Comparison of ENCODE assay signal across 1 cellular context in the genomic region with DNA sequence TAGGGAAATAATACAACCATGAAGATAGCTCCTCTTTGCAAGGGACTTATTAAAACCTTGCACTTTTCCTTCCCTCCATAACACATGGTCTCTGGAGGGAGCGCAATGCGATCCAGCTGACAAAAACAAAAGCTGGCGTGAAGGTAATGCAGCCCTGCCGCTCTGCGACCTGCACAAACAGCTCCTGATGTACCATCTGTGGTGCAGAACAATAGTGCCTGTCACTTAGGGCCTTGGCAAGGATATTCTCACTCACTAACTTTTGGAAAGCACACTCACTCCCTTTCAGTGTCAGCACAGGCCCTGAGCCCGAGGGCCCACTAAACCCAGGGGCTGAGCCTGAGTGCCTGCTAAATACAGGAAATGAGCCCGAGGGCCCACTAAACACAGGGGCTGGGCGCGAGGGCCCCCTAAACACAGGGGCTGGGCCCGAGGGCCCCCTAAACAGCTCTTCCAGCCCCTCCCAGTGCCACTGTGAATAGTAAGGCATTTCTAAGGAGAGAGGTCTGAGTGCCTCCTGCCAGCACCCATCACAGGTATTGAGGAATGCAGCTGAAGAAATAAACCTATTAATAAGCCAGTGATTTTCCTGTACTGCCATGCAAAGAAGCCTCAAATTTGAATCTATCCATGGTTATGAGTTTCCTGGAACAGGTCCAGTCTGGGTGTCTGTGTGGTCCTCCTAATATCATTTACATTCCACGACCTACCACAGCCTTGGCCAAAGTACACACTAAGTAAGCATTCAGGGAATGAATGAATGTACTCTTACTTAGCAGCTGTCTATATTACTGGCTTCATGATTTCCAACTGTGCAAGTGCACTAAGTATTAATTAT.
TF ChIP-seq lines count a peak whose summit lies in the region.

No MANE protein-coding gene starts in this region.

TF ChIP-seq in HepG2, 621 proteins besides CTCF, POLR2A, EP300 and RAD21 (continued from another document):
- TF ChIP-seq FOXP1 (IDR thresholded peaks at IDR 0.05) (no peak), FOXP1 (CRISPR knock-in tag; IDR thresholded peaks at IDR 0.05) (peak; percentile 28; the same call in 1 of the 2 replicates), ZNF451 (CRISPR knock-in tag; IDR thresholded peaks at IDR 0.05) (no peak), RXRB (CRISPR knock-in tag; IDR thresholded peaks at IDR 0.05; ENCODE audit: borderline replicate concordance) (peak; percentile 40; the same call in 1 of the 2 replicates), FOXA1 (IDR thresholded peaks at IDR 0.05) (no peak), FOXA1 (CRISPR knock-in tag; IDR thresholded peaks at IDR 0.05) (peak; percentile 52), ZNF644 (CRISPR knock-in tag; IDR thresholded peaks at IDR 0.05; ENCODE audit: low read depth) (peak; percentile 65), ZSCAN9 (CRISPR knock-in tag; IDR thresholded peaks at IDR 0.05; ENCODE audit: borderline replicate concordance) (peak; percentile 60; the same call in 1 of the 2 replicates), CBX1 (IDR thresholded peaks at IDR 0.05; ENCODE audit: low read depth) (no peak), ARID5B (CRISPR knock-in tag; IDR thresholded peaks at IDR 0.05) (peak; percentile 72), XRCC5 (optimal IDR thresholded peaks at IDR 0.05; ENCODE audit: low read length) (no peak), HNF4G (IDR thresholded peaks at IDR 0.05; ENCODE audit: borderline replicate concordance, low read depth, low read length) (peak; percentile 53), HNF4G (CRISPR knock-in tag; IDR thresholded peaks at IDR 0.05; ENCODE audit: borderline replicate concordance, low read depth) (no peak), ZNF256 (CRISPR knock-in tag; conservative IDR thresholded peaks at IDR 0.05) (no peak), SOX5 (CRISPR knock-in tag; IDR thresholded peaks at IDR 0.05; ENCODE audit: borderline replicate concordance) (peak; percentile 43; the same call in 1 of the 2 replicates), SOX13 (IDR thresholded peaks at IDR 0.05) (no peak), SOX13 (CRISPR knock-in tag; conservative IDR thresholded peaks at IDR 0.05 in 1 of 2, IDR thresholded peaks at IDR 0.05 in 1 of 2) (peak in 1 of 2 experiments; percentile 70; a peak in 2 of 4 replicates), SIX1 (CRISPR knock-in tag; IDR thresholded peaks at IDR 0.05; ENCODE audit: borderline replicate concordance) (peak; percentile 31; the same call in 1 of the 2 replicates), MIXL1 (CRISPR knock-in tag; IDR thresholded peaks at IDR 0.05) (peak; percentile 71; the same call in 1 of the 2 replicates), SALL1 (CRISPR knock-in tag; IDR thresholded peaks at IDR 0.05) (peak; percentile 28; the same call in 1 of the 2 replicates)
- TF ChIP-seq, protein P1, sequence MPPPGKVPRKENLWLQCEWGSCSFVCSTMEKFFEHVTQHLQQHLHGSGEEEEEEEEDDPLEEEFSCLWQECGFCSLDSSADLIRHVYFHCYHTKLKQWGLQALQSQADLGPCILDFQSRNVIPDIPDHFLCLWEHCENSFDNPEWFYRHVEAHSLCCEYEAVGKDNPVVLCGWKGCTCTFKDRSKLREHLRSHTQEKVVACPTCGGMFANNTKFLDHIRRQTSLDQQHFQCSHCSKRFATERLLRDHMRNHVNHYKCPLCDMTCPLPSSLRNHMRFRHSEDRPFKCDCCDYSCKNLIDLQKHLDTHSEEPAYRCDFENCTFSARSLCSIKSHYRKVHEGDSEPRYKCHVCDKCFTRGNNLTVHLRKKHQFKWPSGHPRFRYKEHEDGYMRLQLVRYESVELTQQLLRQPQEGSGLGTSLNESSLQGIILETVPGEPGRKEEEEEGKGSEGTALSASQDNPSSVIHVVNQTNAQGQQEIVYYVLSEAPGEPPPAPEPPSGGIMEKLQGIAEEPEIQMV (CRISPR knock-in tag; IDR thresholded peaks at IDR 0.05; ENCODE audit: low read depth), result peak; percentile 97
- TF ChIP-seq, protein P2, sequence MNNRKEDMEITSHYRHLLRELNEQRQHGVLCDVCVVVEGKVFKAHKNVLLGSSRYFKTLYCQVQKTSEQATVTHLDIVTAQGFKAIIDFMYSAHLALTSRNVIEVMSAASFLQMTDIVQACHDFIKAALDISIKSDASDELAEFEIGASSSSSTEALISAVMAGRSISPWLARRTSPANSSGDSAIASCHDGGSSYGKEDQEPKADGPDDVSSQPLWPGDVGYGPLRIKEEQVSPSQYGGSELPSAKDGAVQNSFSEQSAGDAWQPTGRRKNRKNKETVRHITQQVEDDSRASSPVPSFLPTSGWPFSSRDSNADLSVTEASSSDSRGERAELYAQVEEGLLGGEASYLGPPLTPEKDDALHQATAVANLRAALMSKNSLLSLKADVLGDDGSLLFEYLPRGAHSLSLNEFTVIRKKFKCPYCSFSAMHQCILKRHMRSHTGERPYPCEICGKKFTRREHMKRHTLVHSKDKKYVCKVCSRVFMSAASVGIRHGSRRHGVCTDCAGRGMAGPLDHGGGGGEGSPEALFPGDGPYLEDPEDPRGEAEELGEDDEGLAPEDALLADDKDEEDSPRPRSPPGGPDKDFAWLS (CRISPR knock-in tag; IDR thresholded peaks at IDR 0.05; ENCODE audit: borderline replicate concordance), result no peak
